In the genomic region with DNA sequence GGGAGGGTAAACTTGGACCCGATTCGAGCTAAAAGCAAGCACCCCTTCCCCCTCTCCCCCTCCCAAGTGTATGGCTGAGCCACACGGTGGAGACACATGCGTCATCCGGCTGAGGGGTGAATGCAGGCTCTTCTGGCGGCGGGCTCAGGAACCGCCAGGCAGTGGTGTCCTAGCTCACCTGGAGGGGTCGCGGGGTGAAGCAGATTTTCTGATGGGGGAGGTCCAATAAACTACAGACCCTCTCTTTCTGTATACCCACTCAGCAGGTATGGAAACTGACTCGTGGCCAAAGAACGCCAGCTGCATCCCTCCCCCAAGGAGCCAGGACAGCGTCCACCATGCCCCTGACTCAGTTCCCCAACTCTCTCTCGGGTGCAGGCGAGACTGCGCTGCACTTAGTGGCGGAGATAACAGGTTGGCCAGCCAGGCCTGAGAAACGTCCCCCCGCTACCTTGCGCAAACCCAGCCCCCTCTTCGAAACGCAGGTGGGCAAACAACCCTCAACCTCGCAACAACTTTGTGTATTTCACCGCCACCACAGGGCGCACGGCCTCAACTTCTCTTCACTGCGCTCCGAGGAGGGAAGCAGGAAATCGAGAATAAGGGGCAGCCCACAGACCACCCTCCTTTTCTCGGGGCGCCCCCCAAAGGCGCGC, we compare ENCODE assay signal across 8 cellular contexts. TPM values are rescaled to one million over a fixed set of nuclear protein-coding genes. Genes with fewer than 3 reads are reported as not detected.
DNase-seq lines count a peak whose midpoint lies in the region; ATAC-seq and TF ChIP-seq lines count a peak whose summit lies in the region.

No MANE protein-coding gene starts in this region.

- peak overlapping the region; percentile 85 for H3K27ac ChIP-seq in colonic mucosa
- H3K27ac ChIP-seq in liver (ENCODE audit: low read depth in 1 of 2, low read length in 2 of 2), result peak overlapping the region; percentile 95 to 96
- H3K27ac ChIP-seq in thoracic aorta, result peak overlapping the region; percentile 95 to 96

- peak; percentile 66 for DNase-seq in DMS 273 (lab: John Stamatoyannopoulos, UW; ENCODE audit: unreplicated experiment)
- DNase-seq in DMS 273 treated with DMSO at 0.1 percent for 48 hours (lab: John Stamatoyannopoulos, UW), result no peak
- DNase-seq in NCI-H510A (lab: John Stamatoyannopoulos, UW), result peak; percentile 14
- DNase-seq in colonic mucosa, result peak; percentile 60
- peak; percentile 33 for DNase-seq in thoracic aorta (ENCODE audit: low spot score)
- no peak for DNase-seq in activated CD4-positive, alpha-beta T cell treated with anti-CD3 and anti-CD28 coated beads, Interleukin-2, amount 50 U/mL, for 4 hours

- peak; percentile 61 to 75 for TF ChIP-seq RAD21 in liver (IDR thresholded peaks at IDR 0.05)

- H3K4me3 ChIP-seq in colonic mucosa (peak overlapping the region; percentile 65), liver (ENCODE audit: low read depth in 1 of 3, low read length in 3 of 3) (peak overlapping the region; percentile 79 to 90 (median 80)), thoracic aorta (peak overlapping the region; percentile 76)

- no peaks in the 10 kb centered on the region for H3K4me1 ChIP-seq in colonic mucosa
- H3K4me1 ChIP-seq in liver (ENCODE audit: control insufficient read depth in 4 of 4, insufficient read depth in 4 of 4, low read length in 3 of 4), result peaks cover 0 to 31% (median 16%) of the 10 kb centered on the region in 4 donors
- H3K4me1 ChIP-seq in thoracic aorta (ENCODE audit: control insufficient read depth in 1 of 2, low read depth in 2 of 2), result peaks cover 9 to 28% of the 10 kb centered on the region in 2 donors

- intact Hi-C loops in colonic mucosa (cut with DNase I), result loop anchor here (5.0 kb wide), 1 partner anchor 250 kb away; no protein-coding TSS in a partner anchor

- TF ChIP-seq CTCF in colonic mucosa (IDR thresholded peaks at IDR 0.05), result peak; percentile 19
- peak; percentile 39 for TF ChIP-seq CTCF in liver (IDR thresholded peaks at IDR 0.05; ENCODE audit: low read depth, low read length, missing input control)
- peak; percentile 46 for TF ChIP-seq CTCF in thoracic aorta (IDR thresholded peaks at IDR 0.05)

- H3K27me3 ChIP-seq in colonic mucosa (no peaks in the 10 kb centered on the region), liver (ENCODE audit: control insufficient read depth in 4 of 4, insufficient read depth in 4 of 4, low read length in 3 of 4) (no peaks in the 10 kb centered on the region), thoracic aorta (replicated peaks; ENCODE audit: insufficient read depth) (no peaks in the 10 kb centered on the region)

- no peaks in the 10 kb centered on the region for H3K36me3 ChIP-seq in colonic mucosa
- H3K36me3 ChIP-seq in liver (ENCODE audit: control insufficient read depth in 4 of 4, insufficient read depth in 3 of 4, low read depth in 1 of 4, low read length in 3 of 4), result no peaks in the 10 kb centered on the region
- H3K36me3 ChIP-seq in thoracic aorta, result no peaks in the 10 kb centered on the region

- ATAC-seq in thoracic aorta (ENCODE audit: insufficient number of reproducible peaks, low FRiP score, low read depth), result no peak
- ATAC-seq in GM18909 (IDR thresholded peaks at IDR 0.05; ENCODE audit: poor library complexity, unreplicated experiment), result no peak

- WGBS in liver, result 1% methylated on average over 33 of the region's 33 CpGs

- peak overlapping the region; percentile 79 to 88 for H3K9ac ChIP-seq in colonic mucosa (ENCODE audit: low read depth in 2 of 2, low read length in 2 of 2)
- peak overlapping the region; percentile 84 to 88 for H3K9ac ChIP-seq in liver (ENCODE audit: low read depth in 1 of 2, low read length in 2 of 2)

- H3K9me3 ChIP-seq in colonic mucosa (no peaks in the 10 kb centered on the region), liver (ENCODE audit: control insufficient read depth in 4 of 4, low read length in 3 of 4) (no peaks in the 10 kb centered on the region), thoracic aorta (no peaks in the 10 kb centered on the region)

TF ChIP-seq in liver, 16 proteins besides CTCF, POLR2A, EP300 and RAD21:
- TF ChIP-seq MAX (IDR thresholded peaks at IDR 0.05), result no peak
- TF ChIP-seq RXRA (IDR thresholded peaks at IDR 0.05), result no peak
- TF ChIP-seq FOXA2 (IDR thresholded peaks at IDR 0.05), result no peak
- no peak for TF ChIP-seq REST (IDR thresholded peaks at IDR 0.05)
- TF ChIP-seq ZBTB33 (IDR thresholded peaks at IDR 0.05), result no peak
- TF ChIP-seq JUND (IDR thresholded peaks at IDR 0.05), result peak in 1 of 2 donors; percentile 23
- TF ChIP-seq HNF4A (conservative IDR thresholded peaks at IDR 0.05), result peak; percentile 11
- no peak for TF ChIP-seq HNF4G (IDR thresholded peaks at IDR 0.05)

RNA-seq across cellular contexts. Expression of gene MAGI1, which starts 1.3 kb away (rescaled TPM):
- 10 to 100 TPM; 23.4 to 41.4 TPM for total RNA-seq in colonic mucosa
- total RNA-seq in liver, result 10 to 100 TPM; 18.1 to 68.8 TPM
- polyA plus RNA-seq in liver, result 1 to 10 TPM; 9.6 to 9.9 TPM
- total RNA-seq in thoracic aorta, result 10 to 100 TPM; 48.2 to 88.5 TPM

Comparison
In these comparisons a context has a peak if more than half of its experiments do, and no peak if none do; other contexts are left out.
1. DNase-seq: peak in DMS 273 (single experiment), NCI-H510A (single experiment), colonic mucosa (single experiment) and thoracic aorta (single experiment); none in DMS 273 treated with DMSO at 0.1 percent for 48 hours (single experiment) and activated CD4-positive, alpha-beta T cell treated with anti-CD3 and anti-CD28 coated beads, Interleukin-2, amount 50 U/mL, for 4 hours (0 of 2).
2. Peak in every context shown above with its lines, with median percentiles within 50 percentile points of each other: H3K27ac ChIP-seq, H3K4me3 ChIP-seq and CTCF ChIP-seq.